ENCODE assay signal across 8 cellular contexts in genomic region chr19:8389891-8390616, GRCh38.
DNase-seq lines count a peak whose midpoint lies in the region; ATAC-seq and TF ChIP-seq lines count a peak whose summit lies in the region.

TSS of gene RAB11B (plus strand) at chr19:8390360. CDS start at chr19:8390417, 57 bp downstream.

- DNase-seq in AG09319 (ENCODE audit: extremely low read depth, low read depth) = peak; percentile 100
- DNase-seq in NCI-H446 treated with DMSO at 0.1 percent for 48 hours (lab: John Stamatoyannopoulos, UW) = peak; percentile 100
- DNase-seq in cerebellar cortex (ENCODE audit: low spot score) = peak; percentile 100
- peak; percentile 100 for DNase-seq in iris pigment epithelial cell (ENCODE audit: low read depth)
- peak; percentile 95 to 98 for DNase-seq in stimulated activated CD4-positive, alpha-beta T cell treated with anti-CD3 and anti-CD28 coated beads, Interleukin-12 subunit alpha, Interleukin-12 subunit beta, amount 100 ng/mL, for 24 hours (ENCODE audit: low read depth in 2 of 2)

- ATAC-seq in GM19035 (IDR thresholded peaks at IDR 0.05; ENCODE audit: unreplicated experiment) (peak; percentile 92), HG03354 (IDR thresholded peaks at IDR 0.05; ENCODE audit: poor library complexity, severe bottlenecking, unreplicated experiment) (peak; percentile 92)
- peak; percentile 95 to 96 for ATAC-seq in activated CD4-positive, CD25-positive, alpha-beta regulatory T cell treated with anti-CD3 and anti-CD28 coated beads, Interleukin-2, amount 50 U/mL, for 24 hours

- no peak for TF ChIP-seq CTCF in AG09319 (IDR thresholded peaks at IDR 0.05; ENCODE audit: low read depth, low read length)

Comparison
In these comparisons a context has a peak if more than half of its experiments do, and no peak if none do; other contexts are left out.
1. Peak in every context shown above with its lines: DNase-seq and ATAC-seq.